1 cellular context compared by ENCODE assay signal in genomic region chr16:11586856-11587642, GRCh38.
TF ChIP-seq lines count a peak whose summit lies in the region.

TSS of gene LITAF (minus strand) at chr16:11586919. CDS start at chr16:11556730, 30,189 bp downstream.

TF ChIP-seq in H1, 55 proteins besides CTCF, POLR2A, EP300 and RAD21 (continued from another document):
- TF ChIP-seq CHD7 (IDR thresholded peaks at IDR 0.05; ENCODE audit: insufficient replicate concordance, low read length) = no peak
- TF ChIP-seq EGR1 (IDR thresholded peaks at IDR 0.05; ENCODE audit: borderline replicate concordance, low read depth, low read length) = peak; percentile 68; the same call in 1 of the 2 replicates
- TF ChIP-seq ATF3 (IDR thresholded peaks at IDR 0.05; ENCODE audit: insufficient read depth, low read depth, low read length) = no peak
- TF ChIP-seq KDM1A (IDR thresholded peaks at IDR 0.05; ENCODE audit: borderline replicate concordance, low read length) = peak; percentile 93; the same call in 1 of the 2 replicates
- peak; percentile 23 for TF ChIP-seq ASH2L (IDR thresholded peaks at IDR 0.05; ENCODE audit: low read length)
- 0 out of 2 replicates have a peak, but pooled peaks have one; percentile 8 for TF ChIP-seq TCF12 (IDR thresholded peaks at IDR 0.05; ENCODE audit: low read depth, low read length)
- TF ChIP-seq YY1 (IDR thresholded peaks at IDR 0.05; ENCODE audit: low read depth, low read length) = no peak
- TF ChIP-seq PHF8 (conservative IDR thresholded peaks at IDR 0.05; ENCODE audit: low read depth, low read length) = peak; percentile 61
- peak; percentile 40; the same call in 1 of the 2 replicates for TF ChIP-seq TBP (IDR thresholded peaks at IDR 0.05; ENCODE audit: low read depth, low read length)
- TF ChIP-seq SRF (IDR thresholded peaks at IDR 0.05; ENCODE audit: low read depth, low read length) = no peak
